ENCODE assay signal across 32 cellular contexts in genomic region chr1:215887618-215888017, GRCh38.
DNase-seq lines count a peak whose midpoint lies in the region; ATAC-seq and TF ChIP-seq lines count a peak whose summit lies in the region.
"Had no signal": no experiment of that assay in that cellular context is flagged by ENCODE, and none has a peak within 500 bp of the region (broad histone marks: within the 10 kb centered on the region; RNA-seq: fewer than 3 reads in every experiment).

No MANE protein-coding gene starts in this region.

- no peaks in the 10 kb centered on the region for H3K4me1 Mint-ChIP-seq in activated CD8-positive, alpha-beta memory T cell treated with anti-CD3 and anti-CD28 coated beads, Interleukin-2, amount 10 ng/mL, durations not matched to agents 7 days and 5 days
- H3K4me1 Mint-ChIP-seq: activated naive CD8-positive, alpha-beta T cell treated with anti-CD3 and anti-CD28 coated beads for 36 hours; naive B cell; stimulated activated memory B cell treated with anti-CD40 and anti-IgM and Interleukin-4, amounts not matched to agents 10 μg/mL and 1 μg/mL and 100 μg/mL, for 72 hours had no signal

- no peak for ATAC-seq in HG03432 (IDR thresholded peaks at IDR 0.05; ENCODE audit: unreplicated experiment)
- no peak for ATAC-seq in activated CD8-positive, alpha-beta memory T cell treated with anti-CD3 and anti-CD28 coated beads, Interleukin-2, amount 10 ng/mL, durations not matched to agents 7 days and 5 days
- ATAC-seq in GM18868 (IDR thresholded peaks at IDR 0.05; ENCODE audit: unreplicated experiment) = no peak
- ATAC-seq: activated CD8-positive, alpha-beta T cell treated with anti-CD3 and anti-CD28 coated beads for 36 hours; gastroesophageal sphincter; Right ventricle myocardium inferior; stimulated activated memory B cell treated with anti-CD40 and anti-IgM and Interleukin-4, amounts not matched to agents 10 μg/mL and 1 μg/mL and 100 μg/mL, for 72 hours; upper lobe of right lung had no signal

- no peaks in the 10 kb centered on the region for H3K36me3 Mint-ChIP-seq in activated CD8-positive, alpha-beta memory T cell treated with anti-CD3 and anti-CD28 coated beads, Interleukin-2, amount 10 ng/mL, durations not matched to agents 7 days and 5 days
- H3K36me3 Mint-ChIP-seq: activated naive CD8-positive, alpha-beta T cell treated with anti-CD3 and anti-CD28 coated beads for 36 hours; naive B cell; stimulated activated memory B cell treated with anti-CD40 and anti-IgM and Interleukin-4, amounts not matched to agents 10 μg/mL and 1 μg/mL and 100 μg/mL, for 72 hours had no signal

- in situ Hi-C loops in astrocyte of the spinal cord (cut with HindIII; ENCODE audit: low sequenced_read_pairs) = no loop called here

- H3K27ac Mint-ChIP-seq in activated CD8-positive, alpha-beta memory T cell treated with anti-CD3 and anti-CD28 coated beads, Interleukin-2, amount 10 ng/mL, durations not matched to agents 7 days and 5 days = no peak overlapping the region
- H3K27ac Mint-ChIP-seq: activated CD8-positive, alpha-beta T cell treated with anti-CD3 and anti-CD28 coated beads for 36 hours; activated naive CD8-positive, alpha-beta T cell treated with anti-CD3 and anti-CD28 coated beads for 36 hours; naive B cell; stimulated activated memory B cell treated with anti-CD40 and anti-IgM and Interleukin-4, amounts not matched to agents 10 μg/mL and 1 μg/mL and 100 μg/mL, for 72 hours; T-helper 2 cell treated with Interferon-gamma antibody and Interleukin-4, amounts not matched to agents 5 μg/mL and 100 μg/mL, for 36 hours had no signal

- peaks cover 6% of the 10 kb centered on the region for H3K9me3 Mint-ChIP-seq in activated CD8-positive, alpha-beta memory T cell treated with anti-CD3 and anti-CD28 coated beads, Interleukin-2, amount 10 ng/mL, durations not matched to agents 7 days and 5 days (ENCODE audit: low read depth)
- H3K9me3 Mint-ChIP-seq: activated naive CD8-positive, alpha-beta T cell treated with anti-CD3 and anti-CD28 coated beads for 36 hours; naive B cell; T-helper 2 cell treated with Interferon-gamma antibody and Interleukin-4, amounts not matched to agents 5 μg/mL and 100 μg/mL, for 36 hours had no signal

- CTCF ChIA-PET in activated CD8-positive, alpha-beta memory T cell treated with anti-CD3 and anti-CD28 coated beads, Interleukin-2, amount 10 ng/mL, durations not matched to agents 7 days and 5 days (lab: Charles Lee) = no interaction called here

- H3K27me3 Mint-ChIP-seq in activated CD8-positive, alpha-beta memory T cell treated with anti-CD3 and anti-CD28 coated beads, Interleukin-2, amount 10 ng/mL, durations not matched to agents 7 days and 5 days = no peaks in the 10 kb centered on the region
- H3K27me3 Mint-ChIP-seq: activated CD8-positive, alpha-beta T cell treated with anti-CD3 and anti-CD28 coated beads for 36 hours; activated naive CD8-positive, alpha-beta T cell treated with anti-CD3 and anti-CD28 coated beads for 36 hours; naive B cell; stimulated activated memory B cell treated with anti-CD40 and anti-IgM and Interleukin-4, amounts not matched to agents 10 μg/mL and 1 μg/mL and 100 μg/mL, for 72 hours had no signal

- no peak overlapping the region for H3K4me3 Mint-ChIP-seq in activated CD8-positive, alpha-beta memory T cell treated with anti-CD3 and anti-CD28 coated beads, Interleukin-2, amount 10 ng/mL, durations not matched to agents 7 days and 5 days
- H3K4me3 Mint-ChIP-seq: activated CD8-positive, alpha-beta T cell treated with anti-CD3 and anti-CD28 coated beads for 36 hours; activated naive CD8-positive, alpha-beta T cell treated with anti-CD3 and anti-CD28 coated beads for 36 hours; naive B cell; stimulated activated memory B cell treated with anti-CD40 and anti-IgM and Interleukin-4, amounts not matched to agents 10 μg/mL and 1 μg/mL and 100 μg/mL, for 72 hours; T-helper 2 cell treated with Interferon-gamma antibody and Interleukin-4, amounts not matched to agents 5 μg/mL and 100 μg/mL, for 36 hours had no signal

- no peak overlapping the region for H3K4me3 ChIP-seq in astrocyte of the spinal cord (ENCODE audit: low read depth, low read length)
- H3K4me3 ChIP-seq: ascending aorta, BLaER1, gastroesophageal sphincter, GM12878, GM23248, left ventricle myocardium inferior, prostate gland, upper lobe of right lung had no signal

- TF ChIP-seq CTCF in astrocyte of the spinal cord (IDR thresholded peaks at IDR 0.05; ENCODE audit: low read depth, low read length) = no peak

- DNase-seq in DMS153 (lab: John Stamatoyannopoulos, UW) = peak; percentile 92
- DNase-seq in NCI-H1092 (lab: John Stamatoyannopoulos, UW) = peak; percentile 80
- peak; percentile 89 for DNase-seq in NCI-H345 (lab: John Stamatoyannopoulos, UW)
- DNase-seq in astrocyte of the spinal cord (ENCODE audit: low read depth, low spot score) = peak; percentile 29
- no peak for DNase-seq in activated CD8-positive, alpha-beta memory T cell treated with anti-CD3 and anti-CD28 coated beads, Interleukin-2, amount 10 ng/mL, durations not matched to agents 7 days and 5 days
- DNase-seq in NCI-H2227 treated with DMSO at 0.1 percent for 48 hours (lab: John Stamatoyannopoulos, UW) = no peak
- DNase-seq: ACHN; activated CD8-positive, alpha-beta T cell treated with anti-CD3 and anti-CD28 coated beads for 36 hours; activated effector memory CD4-positive, alpha-beta T cell treated with Interleukin-2 at 50 U/mL for 16 hours; activated naive CD8-positive, alpha-beta T cell treated with anti-CD3 and anti-CD28 coated beads for 36 hours; activated T-cell treated with anti-CD3 and anti-CD28 coated beads for 4 hours; central memory CD4-positive, alpha-beta T cell; hypothalamus; Karpas-422; left ventricle myocardium inferior; naive B cell; NCI-H2171 treated with DMSO at 0.1 percent for 48 hours; NK-92 treated with Interleukin-12 subunit alpha and Interleukin-12 subunit beta, amount 100 ng/mL, for 24 hours; stimulated activated CD4-positive, alpha-beta T cell treated with anti-CD3 and anti-CD28 coated beads, Interleukin-4, amount 100 ng/mL, for 4 hours; substantia nigra; upper lobe of right lung had no signal

Comparison
In these comparisons a context has a peak if more than half of its experiments do, and no peak if none do; other contexts are left out.
1. DNase-seq: peak in DMS153 (single experiment), NCI-H1092 (single experiment), NCI-H345 (single experiment) and astrocyte of the spinal cord (single experiment); none in activated CD8-positive, alpha-beta memory T cell treated with anti-CD3 and anti-CD28 coated beads, Interleukin-2, amount 10 ng/mL, durations not matched to agents 7 days and 5 days (single experiment) and NCI-H2227 treated with DMSO at 0.1 percent for 48 hours (single experiment).